Comparison of ENCODE assay signal across 11 cellular contexts in genomic region chr12:31524791-31525495, GRCh38.
DNase-seq lines count a peak whose midpoint lies in the region; ATAC-seq, FAIRE-seq and TF ChIP-seq lines count a peak whose summit lies in the region.
"Had no signal": no experiment of that assay in that cellular context is flagged by ENCODE, and none has a peak within 500 bp of the region (broad histone marks: within the 10 kb centered on the region; RNA-seq: fewer than 3 reads in every experiment).

No MANE protein-coding gene starts in this region.

- CTCF ChIA-PET in K562 (lab: Yijun Ruan, JAX; ENCODE audit: low intra/inter-chr PET ratio), result no interaction called here
- CTCF ChIA-PET in HEK293T (lab: Yijun Ruan, JAX), result interaction anchor here (0.5 kb wide), 1 partner anchor 157 kb away, joined by 3 read pairs; no protein-coding TSS in a partner anchor

- 0% methylated on average over 1 of the region's 1 CpG for WGBS in K562 (ENCODE audit: insufficient coverage, low coverage, missing lambda C conversion rate)

- intact Hi-C loops in K562 (cut with micrococcal nuclease), result no loop called here
- intact Hi-C loops in activated T-helper 1 cell treated with anti-CD3 and anti-CD28 coated beads, Interleukin-12 subunit alpha, Interleukin-12 subunit beta, Interleukin-2, Interleukin-4 antibody, amounts not matched to agents 30 ng/mL and 10 ng/mL and 1 ng/mL, durations not matched to agents 14 hours and 24 hours and 36 hours (cut with micrococcal nuclease), result no loop called here

- in situ Hi-C loops in K562 (cut with MboI), result no loop called here

- H3K27ac ChIP-seq in DOHH2 (ENCODE audit: low read depth, low read length) (peak overlapping the region; percentile 43), K562 (ENCODE audit: extremely low read depth, low read depth, low read length) (no peak overlapping the region)
- no peak overlapping the region for H3K27ac ChIP-seq in effector memory CD4-positive, alpha-beta T cell (ENCODE audit: insufficient read depth, low read length, poor library complexity, severe bottlenecking)

- H3K36me3 Mint-ChIP-seq in activated T-helper 1 cell treated with anti-CD3 and anti-CD28 coated beads, Interleukin-12 subunit alpha, Interleukin-12 subunit beta, Interleukin-2, Interleukin-4 antibody, amounts not matched to agents 30 ng/mL and 10 ng/mL and 1 ng/mL, durations not matched to agents 14 hours and 24 hours and 36 hours (ENCODE audit: low read depth), result no peaks in the 10 kb centered on the region
- H3K36me3 Mint-ChIP-seq: CD8-positive, alpha-beta T cell had no signal

- no peaks in the 10 kb centered on the region for H3K9me1 ChIP-seq in K562 (ENCODE audit: control insufficient read depth, insufficient read depth, low read length)

- H4K20me1 ChIP-seq in DOHH2 (ENCODE audit: control insufficient read depth, insufficient read depth, low read depth, low read length), result 0 out of 2 replicates have a peak, but pooled peaks cover 4% of the 10 kb centered on the region
- no peaks in the 10 kb centered on the region for H4K20me1 ChIP-seq in K562 (replicated peaks; ENCODE audit: control insufficient read depth, insufficient read depth, low read length)

- no peaks in the 10 kb centered on the region for H3K9me3 ChIP-seq in DOHH2 (ENCODE audit: control insufficient read depth, insufficient read depth, low read length)
- no peaks in the 10 kb centered on the region for H3K9me3 ChIP-seq in K562 (replicated peaks; ENCODE audit: control insufficient read depth, insufficient read depth, low read depth, low read length)
- H3K9me3 ChIP-seq in effector memory CD4-positive, alpha-beta T cell (ENCODE audit: control insufficient read depth, low read length), result no peaks in the 10 kb centered on the region

- peak overlapping the region; percentile 65 for H3K4me2 ChIP-seq in DOHH2 (ENCODE audit: low read length)
- no peak overlapping the region for H3K4me2 ChIP-seq in K562 (ENCODE audit: insufficient read depth, low read length)

- peak overlapping the region; percentile 46 for H3K4me3 ChIP-seq in DOHH2 (ENCODE audit: low read length)
- no peak overlapping the region for H3K4me3 ChIP-seq in K562
- no peak overlapping the region for H3K4me3 ChIP-seq in effector memory CD4-positive, alpha-beta T cell (ENCODE audit: insufficient read depth, low read depth, low read length, poor library complexity, severe bottlenecking)

- no peak for FAIRE-seq in K562 (lab: Jason Lieb, UNC)

- no peaks in the 10 kb centered on the region for H3K4me1 Mint-ChIP-seq in activated T-helper 1 cell treated with anti-CD3 and anti-CD28 coated beads, Interleukin-12 subunit alpha, Interleukin-12 subunit beta, Interleukin-2, Interleukin-4 antibody, amounts not matched to agents 30 ng/mL and 10 ng/mL and 1 ng/mL, durations not matched to agents 14 hours and 24 hours and 36 hours (ENCODE audit: low read depth)

- no TSS peak for BruUV-seq in K562 (replicated peaks; lab: Mats Ljungman, UMichigan)

- H3K27me3 ChIP-seq in DOHH2 (ENCODE audit: control insufficient read depth, low read length) (no peaks in the 10 kb centered on the region), K562 (ENCODE audit: control insufficient read depth in 2 of 2, insufficient read depth in 2 of 2, low read length in 2 of 2) (peaks cover 7 to 19% of the 10 kb centered on the region in 2 experiments; a peak in 4 of 5 replicates)
- H3K27me3 ChIP-seq in effector memory CD4-positive, alpha-beta T cell (replicated peaks; ENCODE audit: control insufficient read depth, insufficient read depth, low read length, poor library complexity, severe bottlenecking), result no peaks in the 10 kb centered on the region

- no peak overlapping the region for H3K9ac ChIP-seq in K562 (ENCODE audit: insufficient read depth in 1 of 2, low read depth in 2 of 2, low read length in 2 of 2)

- H3K9me2 ChIP-seq in DOHH2 (replicated peaks; ENCODE audit: control insufficient read depth, low read length), result no peaks in the 10 kb centered on the region

- no peak for TF ChIP-seq RAD21 in K562 (CRISPR knock-in tag; conservative IDR thresholded peaks at IDR 0.05 in 1 of 2, IDR thresholded peaks at IDR 0.05 in 1 of 2)

- H2AFZ ChIP-seq in K562 (ENCODE audit: low read depth, low read length), result no peak overlapping the region

- H3K4me1 ChIP-seq in DOHH2 (ENCODE audit: control insufficient read depth, low read length) (peaks cover 71% of the 10 kb centered on the region), K562 (replicated peaks in 1 of 2; ENCODE audit: control insufficient read depth in 2 of 2, insufficient read depth in 2 of 2, low read length in 2 of 2) (no peaks in the 10 kb centered on the region)
- H3K4me1 ChIP-seq in effector memory CD4-positive, alpha-beta T cell (ENCODE audit: control insufficient read depth, insufficient read depth, low read length, poor library complexity, severe bottlenecking), result no peaks in the 10 kb centered on the region

- DNase-seq in K562 (ENCODE audit: extremely low read depth in 1 of 4, low spot score in 3 of 4), result no peak
- DNase-seq in activated T-helper 1 cell treated with anti-CD3 and anti-CD28 coated beads, Interleukin-12 subunit alpha, Interleukin-12 subunit beta, Interleukin-2, Interleukin-4 antibody, amounts not matched to agents 30 ng/mL and 10 ng/mL and 1 ng/mL, durations not matched to agents 14 hours and 24 hours and 36 hours (ENCODE audit: low spot score), result no peak
- no peak for DNase-seq in HEK293T (ENCODE audit: extremely low spot score)
- DNase-seq in NCI-H1048 (lab: John Stamatoyannopoulos, UW), result no peak
- no peak for DNase-seq in effector memory CD4-positive, alpha-beta T cell
- DNase-seq: activated T-cell treated with anti-CD3 and anti-CD28 coated beads for 4 hours; CD8-positive, alpha-beta T cell; NCI-H1092 treated with DMSO at 0.1 percent for 48 hours had no signal

- peaks cover 14% of the 10 kb centered on the region for H3F3A ChIP-seq in DOHH2 (ENCODE audit: control insufficient read depth, insufficient read depth)

- H3K27ac Mint-ChIP-seq in activated T-helper 1 cell treated with anti-CD3 and anti-CD28 coated beads, Interleukin-12 subunit alpha, Interleukin-12 subunit beta, Interleukin-2, Interleukin-4 antibody, amounts not matched to agents 30 ng/mL and 10 ng/mL and 1 ng/mL, durations not matched to agents 14 hours and 24 hours and 36 hours, result no peak overlapping the region
- H3K27ac Mint-ChIP-seq: CD8-positive, alpha-beta T cell had no signal

- no peak overlapping the region for H3K4me3 Mint-ChIP-seq in activated T-helper 1 cell treated with anti-CD3 and anti-CD28 coated beads, Interleukin-12 subunit alpha, Interleukin-12 subunit beta, Interleukin-2, Interleukin-4 antibody, amounts not matched to agents 30 ng/mL and 10 ng/mL and 1 ng/mL, durations not matched to agents 14 hours and 24 hours and 36 hours
- H3K4me3 Mint-ChIP-seq: CD8-positive, alpha-beta T cell had no signal

- peak; percentile 60 for ATAC-seq in GM21367 (IDR thresholded peaks at IDR 0.05; ENCODE audit: unreplicated experiment)
- ATAC-seq in HG03175 (IDR thresholded peaks at IDR 0.05; ENCODE audit: unreplicated experiment), result peak; percentile 92
- no peak for ATAC-seq in K562
- ATAC-seq: CD8-positive, alpha-beta T cell had no signal

- peaks cover 82% of the 10 kb centered on the region for H3K79me2 ChIP-seq in DOHH2 (ENCODE audit: control insufficient read depth, low read length)
- no peaks in the 10 kb centered on the region for H3K79me2 ChIP-seq in K562 (ENCODE audit: control insufficient read depth, insufficient read depth, low read length)

- no peaks in the 10 kb centered on the region for H3K36me3 ChIP-seq in DOHH2 (ENCODE audit: control insufficient read depth, low read length)
- H3K36me3 ChIP-seq in K562 (ENCODE audit: control insufficient read depth, insufficient read depth, low read length), result no peaks in the 10 kb centered on the region
- no peaks in the 10 kb centered on the region for H3K36me3 ChIP-seq in effector memory CD4-positive, alpha-beta T cell (ENCODE audit: control insufficient read depth, insufficient read depth, low read length)

- TF ChIP-seq EP300 in K562 (IDR thresholded peaks at IDR 0.05; ENCODE audit: low read length), result no peak

- H3K27me3 Mint-ChIP-seq in activated T-helper 1 cell treated with anti-CD3 and anti-CD28 coated beads, Interleukin-12 subunit alpha, Interleukin-12 subunit beta, Interleukin-2, Interleukin-4 antibody, amounts not matched to agents 30 ng/mL and 10 ng/mL and 1 ng/mL, durations not matched to agents 14 hours and 24 hours and 36 hours (ENCODE audit: insufficient read depth), result no peaks in the 10 kb centered on the region

- POLR2A ChIA-PET in K562 (lab: Yijun Ruan, JAX) (interaction anchor here (0.6 to 1.5 kb wide), 2 partner anchors 14 to 888 kb away, joined by 3 to 5 read pairs; no protein-coding TSS in a partner anchor), HEK293T (lab: Yijun Ruan, JAX) (no interaction called here)

- no peak for TF ChIP-seq CTCF in DOHH2 (IDR thresholded peaks at IDR 0.05; ENCODE audit: low read depth, low read length, poor library complexity, severe bottlenecking)
- TF ChIP-seq CTCF in K562 (IDR thresholded peaks at IDR 0.05 in 2 of 3, conservative IDR thresholded peaks at IDR 0.05 in 1 of 3; ENCODE audit: insufficient read depth in 2 of 3, low read depth in 1 of 3, low read length in 3 of 3), result no peak

- no peaks in the 10 kb centered on the region for H3K9me3 Mint-ChIP-seq in activated T-helper 1 cell treated with anti-CD3 and anti-CD28 coated beads, Interleukin-12 subunit alpha, Interleukin-12 subunit beta, Interleukin-2, Interleukin-4 antibody, amounts not matched to agents 30 ng/mL and 10 ng/mL and 1 ng/mL, durations not matched to agents 14 hours and 24 hours and 36 hours
- H3K9me3 Mint-ChIP-seq: CD8-positive, alpha-beta T cell had no signal

- TF ChIP-seq POLR2A in K562 (conservative IDR thresholded peaks at IDR 0.05), result no peak

TF ChIP-seq in K562, 482 proteins besides CTCF, POLR2A, EP300 and RAD21 (continues in another document):
- TF ChIP-seq ZNF274 (IDR thresholded peaks at IDR 0.05; ENCODE audit: borderline replicate concordance, low read depth, low read length) (no peak), PCBP2 (IDR thresholded peaks at IDR 0.05; ENCODE audit: low read depth, low read length, poor library complexity, severe bottlenecking) (no peak)

TF ChIP-seq in HEK293T, 16 proteins besides CTCF, POLR2A, EP300 and RAD21 (continues in another document):
- TF ChIP-seq L3MBTL2 (conservative IDR thresholded peaks at IDR 0.05) (no peak), ELF4 (IDR thresholded peaks at IDR 0.05) (no peak), SUZ12 (IDR thresholded peaks at IDR 0.05) (no peak), NFRKB (IDR thresholded peaks at IDR 0.05) (no peak), FOXA1 (IDR thresholded peaks at IDR 0.05) (no peak), FOXM1 (IDR thresholded peaks at IDR 0.05; ENCODE audit: borderline replicate concordance) (no peak), TARDBP (IDR thresholded peaks at IDR 0.05) (no peak), ARNT (IDR thresholded peaks at IDR 0.05) (no peak), HDGF (IDR thresholded peaks at IDR 0.05; ENCODE audit: borderline replicate concordance) (no peak), SP1 (IDR thresholded peaks at IDR 0.05) (no peak), ZNF384 (IDR thresholded peaks at IDR 0.05) (no peak), CTBP1 (IDR thresholded peaks at IDR 0.05; ENCODE audit: borderline replicate concordance) (no peak), LEF1 (IDR thresholded peaks at IDR 0.05; ENCODE audit: borderline replicate concordance) (no peak), FOXK2 (IDR thresholded peaks at IDR 0.05) (no peak)
